1 cellular context compared by ENCODE assay signal in the genomic region with DNA sequence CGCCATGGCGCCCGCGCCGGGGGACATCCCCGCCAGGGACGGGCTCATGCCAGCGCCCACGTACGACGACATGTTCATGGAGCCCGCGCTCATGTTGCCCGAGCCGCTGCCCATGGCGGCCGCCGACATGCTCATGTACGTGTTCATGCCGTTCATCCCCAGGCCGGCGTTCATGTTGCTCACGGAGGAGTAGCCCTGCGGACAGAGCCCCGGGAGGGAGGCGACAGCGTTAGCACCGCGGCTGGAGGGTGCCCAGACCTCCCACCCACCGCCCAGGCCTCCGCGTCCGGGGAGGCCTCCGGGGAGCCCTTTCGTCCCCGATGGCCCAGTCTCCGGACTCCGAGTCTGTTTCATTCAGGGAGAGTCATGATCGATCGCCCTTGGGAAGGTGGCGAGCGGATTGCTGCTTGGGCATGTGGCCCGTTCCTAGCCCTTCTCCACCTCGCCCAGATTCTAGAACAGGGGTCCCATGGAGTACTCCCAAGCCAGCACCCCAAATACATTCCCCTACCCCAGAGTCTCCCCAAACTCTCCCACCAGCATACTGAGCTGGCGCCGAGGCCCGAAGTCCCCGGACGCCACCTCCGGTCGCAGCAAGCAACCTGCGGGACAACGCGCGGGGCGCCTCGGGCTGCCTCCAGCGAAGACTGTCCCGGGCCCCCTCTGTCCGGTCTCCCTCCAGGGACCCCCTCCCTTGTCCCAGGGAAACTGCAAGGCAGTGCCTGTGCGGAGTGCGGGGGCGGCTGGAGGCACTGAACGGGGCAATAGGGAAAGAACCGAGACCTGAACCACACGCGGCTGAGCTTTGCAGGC.
TF ChIP-seq lines count a peak whose summit lies in the region.

No MANE protein-coding gene starts in this region.

TF ChIP-seq in HepG2, 621 proteins besides CTCF, POLR2A, EP300 and RAD21 (continued from another document and continues in another):
- TF ChIP-seq ZNF691 (CRISPR knock-in tag; IDR thresholded peaks at IDR 0.05; ENCODE audit: borderline replicate concordance, low read depth) (peak; percentile 72; the same call in 1 of the 2 replicates), ZNF337 (CRISPR knock-in tag; IDR thresholded peaks at IDR 0.05; ENCODE audit: borderline replicate concordance, low read depth) (no peak), MTA1 (CRISPR knock-in tag; IDR thresholded peaks at IDR 0.05; ENCODE audit: borderline replicate concordance) (peak; percentile 38; the same call in 1 of the 2 replicates), HNRNPK (IDR thresholded peaks at IDR 0.05; ENCODE audit: low read depth, low read length, poor library complexity, severe bottlenecking) (peak; percentile 77), ATF2 (CRISPR knock-in tag; IDR thresholded peaks at IDR 0.05) (peak; percentile 0; the same call in 1 of the 2 replicates), ZNF564 (CRISPR knock-in tag; IDR thresholded peaks at IDR 0.05) (no peak), PTBP1 (IDR thresholded peaks at IDR 0.05; ENCODE audit: low read depth, low read length, poor library complexity, severe bottlenecking) (peak; percentile 63), CBFB (CRISPR knock-in tag; IDR thresholded peaks at IDR 0.05) (no peak; the same call in none of the 2 replicates), ZNF788 (CRISPR knock-in tag; IDR thresholded peaks at IDR 0.05; ENCODE audit: borderline replicate concordance) (peak; percentile 41; the same call in 1 of the 2 replicates), ZNF672 (CRISPR knock-in tag; IDR thresholded peaks at IDR 0.05) (no peak), ZMYM4 (CRISPR knock-in tag; IDR thresholded peaks at IDR 0.05) (peak; percentile 70; the same call in 1 of the 2 replicates), ARID4A (CRISPR knock-in tag; IDR thresholded peaks at IDR 0.05; ENCODE audit: borderline replicate concordance) (peak; percentile 63; the same call in 1 of the 2 replicates), HINFP (CRISPR knock-in tag; IDR thresholded peaks at IDR 0.05; ENCODE audit: low read depth) (peak; percentile 56; the same call in 1 of the 2 replicates), ZNF720 (CRISPR knock-in tag; IDR thresholded peaks at IDR 0.05) (0 out of 2 replicates have a peak, but pooled peaks have one; percentile 37), LCORL (IDR thresholded peaks at IDR 0.05) (no peak), LCORL (CRISPR knock-in tag; IDR thresholded peaks at IDR 0.05) (peak; percentile 49; the same call in 1 of the 2 replicates), ZFP36L2 (CRISPR knock-in tag; IDR thresholded peaks at IDR 0.05) (no peak), ZFP37 (CRISPR knock-in tag; IDR thresholded peaks at IDR 0.05; ENCODE audit: borderline replicate concordance) (0 out of 2 replicates have a peak, but pooled peaks have one; percentile 70), ZFP36L1 (CRISPR knock-in tag; IDR thresholded peaks at IDR 0.05) (no peak), JUN (CRISPR knock-in tag; IDR thresholded peaks at IDR 0.05) (no peak), HDAC6 (IDR thresholded peaks at IDR 0.05; ENCODE audit: low read depth, low read length) (no peak), ZFAT (CRISPR knock-in tag; conservative IDR thresholded peaks at IDR 0.05) (0 out of 2 replicates have a peak, but pooled peaks have one; percentile 26), ZNF501 (CRISPR knock-in tag; IDR thresholded peaks at IDR 0.05) (peak; percentile 27; the same call in 1 of the 2 replicates), ARNT (IDR thresholded peaks at IDR 0.05) (no peak), KDM3A (CRISPR knock-in tag; IDR thresholded peaks at IDR 0.05; ENCODE audit: low read depth) (0 out of 2 replicates have a peak, but pooled peaks have one; percentile 29), ZC3H13 (CRISPR knock-in tag; IDR thresholded peaks at IDR 0.05) (peak; percentile 75; the same call in 1 of the 2 replicates), ZNF670 (CRISPR knock-in tag; IDR thresholded peaks at IDR 0.05; ENCODE audit: borderline replicate concordance) (0 out of 2 replicates have a peak, but pooled peaks have one; percentile 45), ZBTB37 (CRISPR knock-in tag; IDR thresholded peaks at IDR 0.05) (no peak), ZNF703 (CRISPR knock-in tag; IDR thresholded peaks at IDR 0.05; ENCODE audit: borderline replicate concordance) (no peak), ZNF800 (CRISPR knock-in tag; IDR thresholded peaks at IDR 0.05) (no peak), ZNF354B (CRISPR knock-in tag; IDR thresholded peaks at IDR 0.05) (no peak; the same call in 1 of the 2 replicates), HDAC2 (CRISPR knock-in tag; IDR thresholded peaks at IDR 0.05) (no peak), ZNF205 (CRISPR knock-in tag; IDR thresholded peaks at IDR 0.05) (peak; percentile 5; the same call in 1 of the 2 replicates)
- TF ChIP-seq, protein P1, sequence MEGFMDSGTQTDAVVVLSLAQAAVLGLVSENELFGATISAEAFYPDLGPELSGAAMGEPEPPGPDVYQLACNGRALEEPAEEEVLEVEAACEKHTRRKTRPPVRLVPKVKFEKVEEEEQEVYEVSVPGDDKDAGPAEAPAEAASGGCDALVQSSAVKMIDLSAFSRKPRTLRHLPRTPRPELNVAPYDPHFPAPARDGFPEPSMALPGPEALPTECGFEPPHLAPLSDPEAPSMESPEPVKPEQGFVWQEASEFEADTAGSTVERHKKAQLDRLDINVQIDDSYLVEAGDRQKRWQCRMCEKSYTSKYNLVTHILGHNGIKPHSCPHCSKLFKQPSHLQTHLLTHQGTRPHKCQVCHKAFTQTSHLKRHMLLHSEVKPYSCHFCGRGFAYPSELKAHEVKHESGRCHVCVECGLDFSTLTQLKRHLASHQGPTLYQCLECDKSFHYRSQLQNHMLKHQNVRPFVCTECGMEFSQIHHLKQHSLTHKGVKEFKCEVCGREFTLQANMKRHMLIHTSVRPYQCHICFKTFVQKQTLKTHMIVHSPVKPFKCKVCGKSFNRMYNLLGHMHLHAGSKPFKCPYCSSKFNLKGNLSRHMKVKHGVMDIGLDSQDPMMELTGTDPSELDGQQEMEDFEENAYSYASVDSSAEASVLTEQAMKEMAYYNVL (CRISPR knock-in tag; IDR thresholded peaks at IDR 0.05; ENCODE audit: borderline replicate concordance), result no peak
- TF ChIP-seq, protein P2, sequence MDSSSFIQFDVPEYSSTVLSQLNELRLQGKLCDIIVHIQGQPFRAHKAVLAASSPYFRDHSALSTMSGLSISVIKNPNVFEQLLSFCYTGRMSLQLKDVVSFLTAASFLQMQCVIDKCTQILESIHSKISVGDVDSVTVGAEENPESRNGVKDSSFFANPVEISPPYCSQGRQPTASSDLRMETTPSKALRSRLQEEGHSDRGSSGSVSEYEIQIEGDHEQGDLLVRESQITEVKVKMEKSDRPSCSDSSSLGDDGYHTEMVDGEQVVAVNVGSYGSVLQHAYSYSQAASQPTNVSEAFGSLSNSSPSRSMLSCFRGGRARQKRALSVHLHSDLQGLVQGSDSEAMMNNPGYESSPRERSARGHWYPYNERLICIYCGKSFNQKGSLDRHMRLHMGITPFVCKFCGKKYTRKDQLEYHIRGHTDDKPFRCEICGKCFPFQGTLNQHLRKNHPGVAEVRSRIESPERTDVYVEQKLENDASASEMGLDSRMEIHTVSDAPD (CRISPR knock-in tag; IDR thresholded peaks at IDR 0.05), result 0 out of 2 replicates have a peak, but pooled peaks have one; percentile 7
- TF ChIP-seq, protein P3, sequence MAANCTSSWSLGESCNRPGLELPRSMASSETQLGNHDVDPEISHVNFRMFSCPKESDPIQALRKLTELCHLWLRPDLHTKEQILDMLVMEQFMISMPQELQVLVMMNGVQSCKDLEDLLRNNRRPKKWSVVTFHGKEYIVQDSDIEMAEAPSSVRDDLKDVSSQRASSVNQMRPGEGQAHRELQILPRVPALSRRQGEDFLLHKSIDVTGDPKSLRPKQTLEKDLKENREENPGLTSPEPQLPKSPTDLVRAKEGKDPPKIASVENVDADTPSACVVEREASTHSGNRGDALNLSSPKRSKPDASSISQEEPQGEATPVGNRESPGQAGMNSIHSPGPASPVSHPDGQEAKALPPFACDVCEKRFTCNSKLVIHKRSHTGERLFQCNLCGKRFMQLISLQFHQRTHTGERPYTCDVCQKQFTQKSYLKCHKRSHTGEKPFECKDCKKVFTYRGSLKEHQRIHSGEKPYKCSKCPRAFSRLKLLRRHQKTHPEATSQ (CRISPR knock-in tag; IDR thresholded peaks at IDR 0.05; ENCODE audit: borderline replicate concordance), result 0 out of 2 replicates have a peak, but pooled peaks have one; percentile 31
